In the genomic region with DNA sequence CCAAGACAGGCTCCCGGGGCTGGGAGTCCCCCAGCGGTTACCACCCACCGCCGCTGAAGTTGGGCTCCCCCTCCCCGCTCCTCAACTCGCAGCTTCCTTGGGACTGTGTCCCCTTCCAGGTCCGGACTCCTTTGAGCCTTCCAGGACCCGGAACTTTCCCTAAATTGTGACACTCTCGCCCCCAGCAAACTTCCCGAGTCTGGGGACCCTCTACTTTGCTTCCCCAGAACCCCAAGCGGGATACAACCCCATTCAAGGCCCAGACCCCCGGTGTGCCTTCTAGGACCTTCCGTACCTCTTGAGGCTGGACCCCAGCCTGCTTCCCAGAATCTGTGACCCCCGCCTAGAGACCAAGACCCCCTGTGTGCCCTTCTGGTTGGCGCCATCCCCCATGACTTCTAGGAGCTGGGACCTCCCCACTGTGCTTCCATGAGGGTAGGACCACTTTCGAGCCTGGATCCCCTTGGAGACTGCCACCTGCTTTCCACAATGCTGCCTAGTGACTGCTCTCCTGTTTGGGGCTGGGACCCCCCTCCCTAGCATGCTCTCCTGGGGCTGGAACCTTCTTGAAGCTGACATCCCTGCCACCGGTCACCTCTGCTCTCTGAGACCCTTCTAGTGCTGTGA, we compare ENCODE assay signal across 9 cellular contexts. TPM values are rescaled to one million over a fixed set of nuclear protein-coding genes. Genes with fewer than 3 reads are reported as not detected.
DNase-seq lines count a peak whose midpoint lies in the region; ATAC-seq and TF ChIP-seq lines count a peak whose summit lies in the region.
"Had no signal": no experiment of that assay in that cellular context is flagged by ENCODE, and none has a peak within 500 bp of the region (broad histone marks: within the 10 kb centered on the region; RNA-seq: fewer than 3 reads in every experiment).

No MANE protein-coding gene starts in this region.

- peaks cover 29% of the 10 kb centered on the region for H3K27me3 ChIP-seq in HUES6 (ENCODE audit: control insufficient read depth, insufficient read depth, low read length)
- H3K27me3 ChIP-seq: adrenal gland had no signal

- peaks cover 21 to 53% (median 50%) of the 10 kb centered on the region in 3 donors for H3K27me3 Mint-ChIP-seq in naive B cell

- H3K4me3 ChIP-seq in HUES6 (ENCODE audit: low read depth, low read length) (peak overlapping the region; percentile 69), coronary artery (peak overlapping the region; percentile 79)

- ATAC-seq in naive B cell (ENCODE audit: low read depth in 2 of 2), result peak; percentile 17 to 27

- DNase-seq in coronary artery (ENCODE audit: low spot score), result no peak
- no peak for DNase-seq in naive B cell
- DNase-seq in NCI-H2171 treated with DMSO at 0.1 percent for 48 hours (lab: John Stamatoyannopoulos, UW), result no peak
- DNase-seq in globus pallidus (ENCODE audit: low spot score), result no peak
- no peak for DNase-seq in 8988T
- DNase-seq in dedifferentiated amniotic fluid mesenchymal stem cell (ENCODE audit: extremely low spot score), result no peak

- no peaks in the 10 kb centered on the region for H3K36me3 ChIP-seq in HUES6 (ENCODE audit: control insufficient read depth, insufficient read depth, low read length)
- H3K36me3 ChIP-seq: adrenal gland had no signal

- H3K9ac ChIP-seq in HUES6 (ENCODE audit: low read length), result peak overlapping the region; percentile 66

- H3K27ac Mint-ChIP-seq in naive B cell, result peak overlapping the region in 2 of 6 donors; percentile 3 to 59

- H3K9me3 Mint-ChIP-seq in naive B cell, result no peaks in the 10 kb centered on the region

- peaks cover 72% of the 10 kb centered on the region for H3K4me1 ChIP-seq in HUES6 (ENCODE audit: control insufficient read depth, insufficient read depth, low read length)

- no peaks in the 10 kb centered on the region for H3K36me3 Mint-ChIP-seq in naive B cell

- no peaks in the 10 kb centered on the region for H3K9me3 ChIP-seq in HUES6 (ENCODE audit: control insufficient read depth, insufficient read depth, low read depth, low read length)
- H3K9me3 ChIP-seq: adrenal gland had no signal

- peaks cover 13 to 20% (median 14%) of the 10 kb centered on the region in 3 donors for H3K4me1 Mint-ChIP-seq in naive B cell

- peak overlapping the region; percentile 12 to 85 (median 76) for H3K4me3 Mint-ChIP-seq in naive B cell

- H3K27ac ChIP-seq in 22Rv1, result peak overlapping the region; percentile 91
- H3K27ac ChIP-seq in HUES6 (ENCODE audit: low read depth, low read length), result no peak overlapping the region
- H3K27ac ChIP-seq in coronary artery, result peak overlapping the region in 1 of 2 donors; percentile 70
- H3K27ac ChIP-seq: adrenal gland had no signal

- TF ChIP-seq CTCF in 22Rv1 (IDR thresholded peaks at IDR 0.05), result no peak
- TF ChIP-seq CTCF in coronary artery (IDR thresholded peaks at IDR 0.05), result no peak

RNA-seq across cellular contexts. Expression of gene MYRF, which starts 0.6 kb away (rescaled TPM):
- under 1 TPM in 5 of 6 donors, not detected in 1; 0.11 to 0.35 (median 0.17) TPM for polyA plus RNA-seq in naive B cell (ENCODE audit: low read depth in 6 of 6)

RNA-seq across cellular contexts. Expression of gene TMEM258, which starts 39.4 kb away (rescaled TPM):
- polyA plus RNA-seq in naive B cell (ENCODE audit: low read depth in 6 of 6), result 100 to 1,000 TPM; 117 to 238 (median 185) TPM

RNA-seq across cellular contexts. Expression of gene FEN1, which starts 39.7 kb away (rescaled TPM):
- 10 to 100 TPM in 5 of 6 donors, 1 to 10 TPM in 1; 8.0 to 23.8 (median 15.3) TPM for polyA plus RNA-seq in naive B cell (ENCODE audit: low read depth in 6 of 6)
